In genomic region chr6:36131517-36132220, GRCh38 we compare ENCODE assay signal across 1 cellular context.
A peak's percentile ranks its signal among the peaks of the same experiment; 100 is the strongest.
TF ChIP-seq lines count a peak whose summit lies in the region.

No MANE protein-coding gene starts in this region.

TF ChIP-seq in HepG2, 621 proteins besides CTCF, POLR2A, EP300 and RAD21 (continued from another document and continues in another):
- TF ChIP-seq AFF4 (CRISPR knock-in tag; IDR thresholded peaks at IDR 0.05) (no peak; the same call in 1 of the 2 replicates), FOXO1 (CRISPR knock-in tag; IDR thresholded peaks at IDR 0.05) (no peak; the same call in 1 of the 2 replicates), LCORL (IDR thresholded peaks at IDR 0.05) (no peak), LCORL (CRISPR knock-in tag; IDR thresholded peaks at IDR 0.05) (peak; percentile 67; the same call in 1 of the 2 replicates), SRY (CRISPR knock-in tag; IDR thresholded peaks at IDR 0.05) (no peak), FOXA1 (IDR thresholded peaks at IDR 0.05) (no peak), FOXA1 (CRISPR knock-in tag; IDR thresholded peaks at IDR 0.05) (peak; percentile 53; the same call in 1 of the 2 replicates), ZBTB42 (CRISPR knock-in tag; IDR thresholded peaks at IDR 0.05) (no peak), NR2F1 (CRISPR knock-in tag; IDR thresholded peaks at IDR 0.05) (peak in 1 of 2 experiments; percentile 48; a peak in 1 of 4 replicates), GATAD2A (CRISPR knock-in tag; IDR thresholded peaks at IDR 0.05) (peak; percentile 74), DNMT3B (CRISPR knock-in tag; conservative IDR thresholded peaks at IDR 0.05) (no peak), ZBTB2 (CRISPR knock-in tag; IDR thresholded peaks at IDR 0.05; ENCODE audit: low read depth) (0 out of 2 replicates have a peak, but pooled peaks have one; percentile 38), RNF2 (conservative IDR thresholded peaks at IDR 0.05; ENCODE audit: low read depth) (no peak), PHB2 (IDR thresholded peaks at IDR 0.05; ENCODE audit: partially characterized antibody) (no peak), ATF7 (IDR thresholded peaks at IDR 0.05) (no peak), ATF7 (CRISPR knock-in tag; IDR thresholded peaks at IDR 0.05) (0 out of 2 replicates have a peak, but pooled peaks have one; percentile 24), ZNF672 (CRISPR knock-in tag; IDR thresholded peaks at IDR 0.05) (no peak), ATF7-NPFF (CRISPR knock-in tag; IDR thresholded peaks at IDR 0.05; ENCODE audit: low read depth) (no peak), CSRNP1 (CRISPR knock-in tag; IDR thresholded peaks at IDR 0.05) (0 out of 2 replicates have a peak, but pooled peaks have one; percentile 6), HNRNPH1 (optimal IDR thresholded peaks at IDR 0.05; ENCODE audit: low read depth, low read length) (no peak), PLSCR1 (CRISPR knock-in tag; IDR thresholded peaks at IDR 0.05; ENCODE audit: borderline replicate concordance) (no peak), TFAP4 (IDR thresholded peaks at IDR 0.05; ENCODE audit: borderline replicate concordance, low read depth) (0 out of 2 replicates have a peak, but pooled peaks have one; percentile 8), NR2F2 (IDR thresholded peaks at IDR 0.05; ENCODE audit: borderline replicate concordance, low read depth) (peak; percentile 85; the same call in 1 of the 2 replicates), ZNF24 (IDR thresholded peaks at IDR 0.05) (no peak), MNT (IDR thresholded peaks at IDR 0.05) (no peak), MYPOP (CRISPR knock-in tag; IDR thresholded peaks at IDR 0.05) (peak; percentile 44; the same call in 1 of the 2 replicates), ZFP62 (CRISPR knock-in tag; IDR thresholded peaks at IDR 0.05) (no peak), MEIS2 (CRISPR knock-in tag; IDR thresholded peaks at IDR 0.05) (no peak), ZNF670 (CRISPR knock-in tag; IDR thresholded peaks at IDR 0.05; ENCODE audit: borderline replicate concordance) (no peak), PHF20 (CRISPR knock-in tag; IDR thresholded peaks at IDR 0.05) (0 out of 2 replicates have a peak, but pooled peaks have one; percentile 31), TEAD3 (CRISPR knock-in tag; optimal IDR thresholded peaks at IDR 0.05; ENCODE audit: borderline replicate concordance) (peak; percentile 64), KLF6 (CRISPR knock-in tag; IDR thresholded peaks at IDR 0.05) (no peak; the same call in 1 of the 2 replicates), TCF12 (IDR thresholded peaks at IDR 0.05) (no peak), TCF12 (CRISPR knock-in tag; IDR thresholded peaks at IDR 0.05) (no peak), ATRX (CRISPR knock-in tag; IDR thresholded peaks at IDR 0.05; ENCODE audit: borderline replicate concordance) (no peak), ZNF496 (CRISPR knock-in tag; IDR thresholded peaks at IDR 0.05; ENCODE audit: insufficient replicate concordance) (no peak), ZNF674 (CRISPR knock-in tag; IDR thresholded peaks at IDR 0.05; ENCODE audit: low read depth) (no peak), ZNF766 (CRISPR knock-in tag; IDR thresholded peaks at IDR 0.05; ENCODE audit: borderline replicate concordance) (0 out of 2 replicates have a peak, but pooled peaks have one; percentile 25), MIXL1 (CRISPR knock-in tag; IDR thresholded peaks at IDR 0.05) (peak; percentile 10; the same call in 1 of the 2 replicates), ZNF431 (CRISPR knock-in tag; IDR thresholded peaks at IDR 0.05; ENCODE audit: borderline replicate concordance, low read depth) (peak; percentile 63; the same call in 1 of the 2 replicates), ATF1 (CRISPR knock-in tag; IDR thresholded peaks at IDR 0.05) (no peak), ZNF562 (CRISPR knock-in tag; IDR thresholded peaks at IDR 0.05; ENCODE audit: borderline replicate concordance) (no peak), NONO (IDR thresholded peaks at IDR 0.05) (no peak), NONO (CRISPR knock-in tag; conservative IDR thresholded peaks at IDR 0.05) (no peak), KIAA2018 (CRISPR knock-in tag; IDR thresholded peaks at IDR 0.05; ENCODE audit: borderline replicate concordance) (no peak)
